Comparison of ENCODE assay signal across 8 cellular contexts in the genomic region with DNA sequence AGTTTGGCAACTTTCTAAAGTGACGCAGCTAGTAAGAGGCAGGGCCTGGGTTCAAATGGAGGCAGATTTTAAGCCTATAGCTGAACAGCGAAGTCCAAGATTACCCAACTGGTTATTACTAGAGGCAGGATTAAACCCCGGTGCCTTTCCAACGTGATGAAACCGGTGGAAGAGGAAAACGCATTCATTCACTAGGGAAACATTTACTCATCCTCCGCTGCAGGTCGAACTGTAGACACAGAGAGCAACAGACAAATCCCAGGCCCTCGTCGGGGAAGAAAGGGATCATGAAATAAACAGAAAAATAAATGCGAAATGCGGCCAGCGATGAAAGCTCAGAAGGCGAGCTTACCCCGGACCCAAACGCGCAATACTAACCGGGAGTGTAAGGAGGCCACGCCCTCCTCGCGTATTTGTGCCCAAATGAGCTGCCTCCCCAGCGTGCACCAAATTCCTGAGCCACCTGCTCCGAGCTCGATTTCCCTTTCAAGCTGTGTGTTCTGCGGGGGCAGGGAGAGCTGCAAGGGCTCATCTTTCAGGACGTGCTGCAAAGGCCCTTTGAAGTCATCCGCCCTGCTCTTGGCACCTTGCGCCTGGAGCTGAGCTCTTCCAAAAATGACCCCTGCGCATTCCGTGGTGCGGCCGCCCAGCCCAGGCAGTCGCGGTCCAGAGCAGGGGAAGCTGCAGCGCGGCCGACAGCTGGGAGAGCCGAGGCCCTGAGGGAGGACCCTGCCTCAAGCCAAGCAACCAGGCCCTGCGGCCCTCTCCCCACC. TPM values are rescaled to one million over a fixed set of nuclear protein-coding genes. Genes with fewer than 3 reads are reported as not detected.
DNase-seq lines count a peak whose midpoint lies in the region; ATAC-seq and TF ChIP-seq lines count a peak whose summit lies in the region.

No MANE protein-coding gene starts in this region.

- H2BK120ac ChIP-seq in H9 (ENCODE audit: low read depth, low read length, poor library complexity, severe bottlenecking): no peak overlapping the region

- H3K4me1 Mint-ChIP-seq in H9: peaks cover 50 to 64% of the 10 kb centered on the region in 2 experiments
- peaks cover 3% of the 10 kb centered on the region for H3K4me1 Mint-ChIP-seq in activated CD8-positive, alpha-beta T cell treated with anti-CD3 and anti-CD28 coated beads for 36 hours (ENCODE audit: low read depth)

- no peak overlapping the region for H3K56ac ChIP-seq in H9 (ENCODE audit: insufficient read length, low read depth, low read length)

- peaks cover 9% of the 10 kb centered on the region for H3K23me2 ChIP-seq in H9 (ENCODE audit: insufficient read length, low read depth, low read length, poor library complexity, severe bottlenecking)

- intact Hi-C loops in activated CD8-positive, alpha-beta T cell treated with anti-CD3 and anti-CD28 coated beads for 36 hours (cut with micrococcal nuclease): no loop called here

- CTCF ChIA-PET in activated CD8-positive, alpha-beta T cell treated with anti-CD3 and anti-CD28 coated beads for 36 hours (lab: Charles Lee): interaction anchor here (1.8 kb wide), 1 partner anchor 18 kb away, joined by 4 read pairs; no protein-coding TSS in a partner anchor

- POLR2A ChIA-PET in activated CD8-positive, alpha-beta T cell treated with anti-CD3 and anti-CD28 coated beads for 36 hours (lab: Charles Lee): no interaction called here

- peaks cover 2% of the 10 kb centered on the region; the same call in 1 of the 2 replicates for H3K4me1 ChIP-seq in H9 (ENCODE audit: insufficient read depth, low read length)
- H3K4me1 ChIP-seq in iPS DF 6.9 (ENCODE audit: control insufficient read depth, insufficient read depth, low read length): 0 out of 2 replicates have a peak, but pooled peaks cover 3% of the 10 kb centered on the region

- H4K91ac ChIP-seq in H9 (ENCODE audit: insufficient read length, low read depth, low read length): no peak overlapping the region

- H2BK15ac ChIP-seq in H9 (ENCODE audit: low read depth, low read length): no peak overlapping the region

- H3K4me3 Mint-ChIP-seq in H9: peak overlapping the region; percentile 64 to 75
- no peak overlapping the region for H3K4me3 Mint-ChIP-seq in activated CD8-positive, alpha-beta T cell treated with anti-CD3 and anti-CD28 coated beads for 36 hours

- no peaks in the 10 kb centered on the region for H3K79me2 ChIP-seq in H9 (ENCODE audit: insufficient read depth, low read length)

- no peak overlapping the region for H3K4ac ChIP-seq in H9 (ENCODE audit: low read depth, low read length)

- no peak overlapping the region for H3K14ac ChIP-seq in H9 (ENCODE audit: insufficient read depth, low read length)

- peak overlapping the region; percentile 76 to 96 (median 78); a peak in 6 of 7 replicates for H3K27ac Mint-ChIP-seq in H9
- no peak overlapping the region for H3K27ac Mint-ChIP-seq in activated CD8-positive, alpha-beta T cell treated with anti-CD3 and anti-CD28 coated beads for 36 hours

- no peaks in the 10 kb centered on the region; a peak in 2 of 5 replicates for H3K9me3 Mint-ChIP-seq in H9
- no peaks in the 10 kb centered on the region for H3K9me3 Mint-ChIP-seq in activated CD8-positive, alpha-beta T cell treated with anti-CD3 and anti-CD28 coated beads for 36 hours

- H3K23ac ChIP-seq in H9 (ENCODE audit: insufficient read length, low read depth, low read length): no peak overlapping the region

- peak overlapping the region; percentile 47 for H3K18ac ChIP-seq in H9 (ENCODE audit: insufficient read length, low read depth, low read length)

- TF ChIP-seq CTCF in H9 (conservative IDR thresholded peaks at IDR 0.05): no peak
- no peak for TF ChIP-seq CTCF in activated CD8-positive, alpha-beta T cell treated with anti-CD3 and anti-CD28 coated beads for 36 hours (IDR thresholded peaks at IDR 0.05)

- no peaks in the 10 kb centered on the region for H3K36me3 ChIP-seq in iPS DF 6.9 (ENCODE audit: control insufficient read depth, insufficient read depth, low read length)

- H2BK12ac ChIP-seq in H9 (ENCODE audit: insufficient read length, low read depth, low read length): no peak overlapping the region

- no peak overlapping the region for H3K9ac ChIP-seq in H9 (ENCODE audit: extremely low read depth, insufficient read length, low read length)

- no CpG with 5 or more reads among the region's 39 CpGs for WGBS in H9 (ENCODE audit: extremely low coverage, insufficient read length, low lambda C conversion rate)
- WGBS in iPS DF 6.9 (ENCODE audit: insufficient coverage, insufficient read length): no CpG with 5 or more reads among the region's 39 CpGs

- H3K27me3 Mint-ChIP-seq in H9 (ENCODE audit: low read depth): peaks cover 66% of the 10 kb centered on the region
- H3K27me3 Mint-ChIP-seq in activated CD8-positive, alpha-beta T cell treated with anti-CD3 and anti-CD28 coated beads for 36 hours: peaks cover 23% of the 10 kb centered on the region

- DNase-seq in H9: peak; percentile 96
- DNase-seq in iPS DF 6.9 (ENCODE audit: low read depth, low spot score): peak; percentile 88
- DNase-seq in putamen (ENCODE audit: low spot score): peak; percentile 33
- no peak for DNase-seq in activated CD8-positive, alpha-beta T cell treated with anti-CD3 and anti-CD28 coated beads for 36 hours
- DNase-seq in GM19238 (ENCODE audit: insufficient read length, low spot score): no peak
- no peak for DNase-seq in UCSD-AML1 (lab: John Stamatoyannopoulos, UW; ENCODE audit: unreplicated experiment)
- DNase-seq in activated CD4-positive, alpha-beta T cell treated with anti-CD3 and anti-CD28 coated beads for 4 hours: no peak

- H3K36me3 Mint-ChIP-seq in H9 (ENCODE audit: insufficient read depth in 1 of 3, low read depth in 3 of 3): no peaks in the 10 kb centered on the region
- no peaks in the 10 kb centered on the region for H3K36me3 Mint-ChIP-seq in activated CD8-positive, alpha-beta T cell treated with anti-CD3 and anti-CD28 coated beads for 36 hours (ENCODE audit: low read depth)

- H2BK5ac ChIP-seq in H9 (ENCODE audit: insufficient read length, low read length): no peak overlapping the region

- no peak overlapping the region for H2AK5ac ChIP-seq in H9 (ENCODE audit: insufficient read length, low read length)

- H3K9me3 ChIP-seq in H9 (ENCODE audit: control insufficient read depth, low read depth, low read length): no peaks in the 10 kb centered on the region
- H3K9me3 ChIP-seq in iPS DF 6.9 (ENCODE audit: control insufficient read depth, insufficient read depth, low read length): no peaks in the 10 kb centered on the region

- H4K8ac ChIP-seq in H9 (replicated peaks; ENCODE audit: insufficient read length, low read depth, low read length): no peak overlapping the region

- H4K20me1 ChIP-seq in H9 (ENCODE audit: control insufficient read depth, insufficient read depth, insufficient read length): no peaks in the 10 kb centered on the region

- peak overlapping the region; percentile 18; the same call in 1 of the 2 replicates for H3K4me3 ChIP-seq in iPS DF 6.9 (ENCODE audit: low read length)

- peak overlapping the region; percentile 68 for H3K4me2 ChIP-seq in H9 (ENCODE audit: insufficient read depth, insufficient read length, low read length)

- H3T11ph ChIP-seq in H9 (ENCODE audit: low read length): no peak overlapping the region

- H3K79me1 ChIP-seq in H9 (ENCODE audit: insufficient read depth, low read depth, low read length, poor library complexity, severe bottlenecking): no peaks in the 10 kb centered on the region

- H2BK20ac ChIP-seq in H9 (ENCODE audit: low read depth, low read length, poor library complexity, severe bottlenecking): no peak overlapping the region

- H2AFZ ChIP-seq in H9 (ENCODE audit: low read length): peak overlapping the region; percentile 57

- H3K27ac ChIP-seq in H9 (ENCODE audit: insufficient read length, low read depth, low read length): no peak overlapping the region
- peak overlapping the region; percentile 44 for H3K27ac ChIP-seq in angular gyrus (ENCODE audit: low read depth, low read length)
- no peak overlapping the region for H3K27ac ChIP-seq in iPS DF 6.9 (ENCODE audit: low read length)

- H4K5ac ChIP-seq in H9 (ENCODE audit: insufficient read length, low read depth, low read length): no peak overlapping the region

- no peak for ATAC-seq in activated CD8-positive, alpha-beta T cell treated with anti-CD3 and anti-CD28 coated beads for 36 hours

- H3K27me3 ChIP-seq in H9 (ENCODE audit: insufficient read depth, low read length) (no peaks in the 10 kb centered on the region; the same call in 1 of the 2 replicates), iPS DF 6.9 (ENCODE audit: control insufficient read depth, insufficient read depth, low read length) (no peaks in the 10 kb centered on the region; the same call in 1 of the 2 replicates)

RNA-seq across cellular contexts. Expression of a gene that starts 46.9 kb away (rescaled TPM):
- 0.59 and 0.63 TPM in 2 replicates for total RNA-seq in H9 (2021)
- not detected for total RNA-seq in activated CD8-positive, alpha-beta T cell treated with anti-CD3 and anti-CD28 coated beads for 36 hours

RNA-seq across cellular contexts. Expression of a gene that starts 51.7 kb away (rescaled TPM):
- total RNA-seq in H9 (2021): 5.8 and 6.0 TPM in 2 replicates
- under 1 TPM; 0.09 TPM for total RNA-seq in activated CD8-positive, alpha-beta T cell treated with anti-CD3 and anti-CD28 coated beads for 36 hours

Comparison
In these comparisons a context has a peak if more than half of its experiments do, and no peak if none do; other contexts are left out.
1. DNase-seq: peak in H9 (single experiment), iPS DF 6.9 (single experiment) and putamen (single experiment); none in activated CD8-positive, alpha-beta T cell treated with anti-CD3 and anti-CD28 coated beads for 36 hours (single experiment), GM19238 (single experiment), UCSD-AML1 (single experiment) and activated CD4-positive, alpha-beta T cell treated with anti-CD3 and anti-CD28 coated beads for 4 hours (0 of 2).